8 cellular contexts compared by ENCODE assay signal in the genomic region with DNA sequence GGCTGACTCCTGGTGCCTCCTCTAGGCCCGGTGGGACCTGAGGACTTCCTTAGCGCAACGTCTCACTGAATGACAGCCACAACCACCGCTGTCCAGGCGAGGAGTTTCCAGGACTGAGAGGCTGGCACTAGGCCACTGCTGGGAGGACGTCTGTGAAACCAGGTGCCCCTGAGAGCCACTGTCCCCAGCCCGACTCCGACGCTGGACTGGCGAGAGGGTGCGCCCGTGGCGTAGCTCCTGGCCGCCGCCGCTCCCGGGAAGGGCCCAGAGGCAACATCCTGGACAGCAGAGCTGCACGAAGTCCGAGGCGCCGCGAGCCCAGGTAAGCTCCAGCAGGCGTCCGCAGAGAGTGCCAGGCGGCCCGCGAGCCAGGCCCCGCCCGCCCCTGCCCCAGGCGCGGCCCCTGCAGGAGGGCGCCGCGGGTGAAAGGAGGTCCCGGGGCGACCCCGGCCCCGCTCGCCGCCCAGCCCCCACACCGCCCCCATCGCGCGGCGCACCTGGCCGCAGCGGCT. TPM values are rescaled to one million over a fixed set of nuclear protein-coding genes. Genes with fewer than 3 reads are reported as not detected.
A peak's percentile ranks its signal among the peaks of the same experiment; 100 is the strongest.
DNase-seq lines count a peak whose midpoint lies in the region; ATAC-seq and TF ChIP-seq lines count a peak whose summit lies in the region.

No MANE protein-coding gene starts in this region.

- no peaks in the 10 kb centered on the region for H3K9me3 Mint-ChIP-seq in IgD-negative memory B cell

- DNase-seq in effector CD4-positive, alpha-beta T cell, result peak; percentile 12
- DNase-seq in lung microvascular endothelial cell (ENCODE audit: low read depth in 2 of 2), result peak; percentile 51 to 56
- peak; percentile 24 for DNase-seq in stimulated activated naive CD4-positive, alpha-beta T cell treated with Interleukin-2 at 50 U/mL for 16 hours (lab: John Stamatoyannopoulos, UW)

- H3K36me3 ChIP-seq in DOHH2 (ENCODE audit: control insufficient read depth, low read length), result peaks cover 8% of the 10 kb centered on the region

- peak overlapping the region; percentile 87 to 97 (median 91) for H3K4me3 Mint-ChIP-seq in IgD-negative memory B cell

- H3K4me2 ChIP-seq in DOHH2 (ENCODE audit: low read length), result peak overlapping the region; percentile 76

- H3K9me2 ChIP-seq in DOHH2 (replicated peaks; ENCODE audit: control insufficient read depth, low read length), result no peaks in the 10 kb centered on the region

- H3K27me3 Mint-ChIP-seq in IgD-negative memory B cell, result no peaks in the 10 kb centered on the region

- no peaks in the 10 kb centered on the region for H3K27me3 ChIP-seq in DOHH2 (ENCODE audit: control insufficient read depth, low read length)

- peaks cover 3% of the 10 kb centered on the region; the same call in 1 of the 2 replicates for H3F3A ChIP-seq in DOHH2 (ENCODE audit: control insufficient read depth, insufficient read depth)

- H3K27ac Mint-ChIP-seq in IgD-negative memory B cell, result peak overlapping the region; percentile 63 to 93 (median 80)

- H3K27ac ChIP-seq in DOHH2 (ENCODE audit: low read depth, low read length) (no peak overlapping the region; the same call in 1 of the 2 replicates), VCaP (peak overlapping the region; percentile 95)

- H3K9me3 ChIP-seq in DOHH2 (ENCODE audit: control insufficient read depth, insufficient read depth, low read length), result no peaks in the 10 kb centered on the region

- H3K36me3 Mint-ChIP-seq in IgD-negative memory B cell, result peaks cover 3% of the 10 kb centered on the region

- H3K4me3 ChIP-seq in DOHH2 (ENCODE audit: low read length), result peak overlapping the region; percentile 85

- peaks cover 55% of the 10 kb centered on the region for H3K79me2 ChIP-seq in DOHH2 (ENCODE audit: control insufficient read depth, low read length)

- TF ChIP-seq CTCF in DOHH2 (IDR thresholded peaks at IDR 0.05; ENCODE audit: low read depth, low read length, poor library complexity, severe bottlenecking) (no peak), VCaP (conservative IDR thresholded peaks at IDR 0.05) (no peak)

- peaks cover 22 to 43% (median 41%) of the 10 kb centered on the region in 3 donors for H3K4me1 Mint-ChIP-seq in IgD-negative memory B cell

- peak; percentile 28 for ATAC-seq in GM21528 (IDR thresholded peaks at IDR 0.05; ENCODE audit: low FRiP score, unreplicated experiment)
- no peak for ATAC-seq in GM18870 (IDR thresholded peaks at IDR 0.05; ENCODE audit: unreplicated experiment)

- peaks cover 50% of the 10 kb centered on the region for H3K4me1 ChIP-seq in DOHH2 (ENCODE audit: control insufficient read depth, low read length)

- H4K20me1 ChIP-seq in DOHH2 (ENCODE audit: control insufficient read depth, insufficient read depth, low read depth, low read length), result peaks cover 29% of the 10 kb centered on the region

RNA-seq across cellular contexts. Expression of a gene that starts 0.5 kb away (rescaled TPM):
- 29.1 TPM for polyA plus RNA-seq in IgD-negative memory B cell
- total RNA-seq in lung microvascular endothelial cell, result 28.3 and 37.5 TPM in 2 replicates

RNA-seq across cellular contexts. Expression of a gene that starts 9.4 kb away (rescaled TPM):
- not detected for polyA plus RNA-seq in IgD-negative memory B cell
- not detected in 2 replicates for total RNA-seq in lung microvascular endothelial cell

RNA-seq across cellular contexts. Expression of a gene that starts 22.8 kb away (rescaled TPM):
- polyA plus RNA-seq in IgD-negative memory B cell, result 12.5 TPM
- 3.3 and 4.2 TPM in 2 replicates for total RNA-seq in lung microvascular endothelial cell

RNA-seq across cellular contexts. Expression of a gene that starts 28.4 kb away (rescaled TPM):
- not detected for polyA plus RNA-seq in IgD-negative memory B cell
- total RNA-seq in lung microvascular endothelial cell, result not detected in 2 replicates

RNA-seq across cellular contexts. Expression of a gene that starts 56.8 kb away (rescaled TPM):
- polyA plus RNA-seq in IgD-negative memory B cell, result 113 TPM
- 47.1 and 61.9 TPM in 2 replicates for total RNA-seq in lung microvascular endothelial cell
